ENCODE assay signal across 8 cellular contexts in genomic region chr19:57746580-57747471, GRCh38. TPM values are rescaled to one million over a fixed set of nuclear protein-coding genes. Genes with fewer than 3 reads are reported as not detected.
DNase-seq lines count a peak whose midpoint lies in the region; ATAC-seq and TF ChIP-seq lines count a peak whose summit lies in the region.

ZNF776 (plus strand) TSS chr19:57746815; CDS start chr19:57747059, 244 bp downstream.

- peaks cover 40% of the 10 kb centered on the region for H3K79me2 ChIP-seq in hepatocyte

- H3K27me3 ChIP-seq in hepatocyte (no peaks in the 10 kb centered on the region), rectal smooth muscle tissue (ENCODE audit: control insufficient read depth, insufficient read depth, low read length) (no peaks in the 10 kb centered on the region), aorta (ENCODE audit: control insufficient read depth in 1 of 2, insufficient read depth in 2 of 2, low read length in 1 of 2) (no peaks in the 10 kb centered on the region)

- no peaks in the 10 kb centered on the region for H3K36me3 ChIP-seq in hepatocyte (replicated peaks; ENCODE audit: insufficient read depth, low read depth)
- peaks cover 32% of the 10 kb centered on the region for H3K36me3 ChIP-seq in rectal smooth muscle tissue (ENCODE audit: control insufficient read depth, insufficient read depth, low read length)
- H3K36me3 ChIP-seq in aorta (ENCODE audit: control insufficient read depth in 1 of 2, insufficient read depth in 2 of 2, low read length in 1 of 2): peaks cover 10 to 15% of the 10 kb centered on the region in 2 donors

- H3K27ac ChIP-seq in hepatocyte (peak within 1 kb of the TSS; percentile 90), rectal smooth muscle tissue (ENCODE audit: low read depth, low read length) (peak within 1 kb of the TSS; percentile 83), aorta (ENCODE audit: low read depth in 1 of 2, low read length in 2 of 2) (no peak within 1 kb of the TSS)

- no peak for TF ChIP-seq CTCF in hepatocyte (IDR thresholded peaks at IDR 0.05; ENCODE audit: poor library complexity)

- intact Hi-C loops in aorta (cut with DNase I): loop anchor here in 1 of 2 donors (5.0 kb wide), 1 partner anchor 405 kb away; the partner anchor contains the start of gene ZNF329

- H3K9me2 ChIP-seq in hepatocyte (replicated peaks; ENCODE audit: insufficient read depth): no peaks in the 10 kb centered on the region

- TF ChIP-seq POLR2A in GM18505 (IDR thresholded peaks at IDR 0.05; ENCODE audit: borderline replicate concordance, extremely low read depth, insufficient read depth, insufficient read length): peak; percentile 85

- H2AFZ ChIP-seq in hepatocyte: peak within 1 kb of the TSS; percentile 67

- DNase-seq in NCI-H1694 treated with DMSO at 0.1 percent for 48 hours (lab: John Stamatoyannopoulos, UW) (peak; percentile 88), T-helper 2 cell (peak; percentile 26 to 96 (median 69)), astrocyte of the hippocampus (ENCODE audit: low read depth, low spot score) (peak; percentile 95), hepatocyte (ENCODE audit: low spot score) (peak; percentile 93), aorta (peak; percentile 87)

- peak within 1 kb of the TSS; percentile 95 for H3K9ac ChIP-seq in rectal smooth muscle tissue (ENCODE audit: low read length)

- H3K4me1 ChIP-seq in hepatocyte (ENCODE audit: insufficient read depth) (peaks cover 14% of the 10 kb centered on the region), rectal smooth muscle tissue (ENCODE audit: control insufficient read depth, insufficient read depth, low read length) (peaks cover 11% of the 10 kb centered on the region), aorta (ENCODE audit: control insufficient read depth in 1 of 2, insufficient read depth in 2 of 2, low read length in 2 of 2) (no peaks in the 10 kb centered on the region)

- no peaks in the 10 kb centered on the region for H3K9me3 ChIP-seq in hepatocyte (ENCODE audit: low read depth)
- peaks cover 19% of the 10 kb centered on the region for H3K9me3 ChIP-seq in aorta (ENCODE audit: control insufficient read depth, low read length)

- H3K4me2 ChIP-seq in hepatocyte: peak within 1 kb of the TSS; percentile 83

- H3K4me3 ChIP-seq in hepatocyte (peak within 1 kb of the TSS; percentile 61), rectal smooth muscle tissue (ENCODE audit: low read length) (peak within 1 kb of the TSS; percentile 100), aorta (ENCODE audit: low read length in 2 of 2) (peak within 1 kb of the TSS; percentile 11 to 96)

- WGBS in hepatocyte (ENCODE audit: low lambda C conversion rate, missing lambda C conversion rate): 3% methylated on average over 51 of the region's 51 CpGs
- WGBS in aorta, 2 donors: 1% methylated on average over 50 to 51 of the region's 51 CpGs

- no peaks in the 10 kb centered on the region for H4K20me1 ChIP-seq in hepatocyte (ENCODE audit: insufficient read depth, poor library complexity, severe bottlenecking)

- ATAC-seq in GM18505 (IDR thresholded peaks at IDR 0.05; ENCODE audit: unreplicated experiment) (peak; percentile 92), HG02938 (IDR thresholded peaks at IDR 0.05; ENCODE audit: unreplicated experiment) (peak; percentile 97), aorta (ENCODE audit: low FRiP score) (peak; percentile 94)

RNA-seq across cellular contexts. Expression of gene ZNF776, which starts in this region (rescaled TPM):
- total RNA-seq in hepatocyte: 10.3 and 11.4 TPM in 2 replicates
- polyA plus RNA-seq in hepatocyte: 8.2 and 10.6 TPM in 2 replicates
- 10 to 100 TPM in 1 of 2 donors, 1 to 10 TPM in 1; 7.8 to 13.6 TPM for total RNA-seq in aorta
- 1 to 10 TPM; 4.8 to 5.4 TPM for polyA plus RNA-seq in aorta

Comparison
In these comparisons a context has a peak if more than half of its experiments do, and no peak if none do; other contexts are left out.
1. H3K27ac ChIP-seq: peak in hepatocyte (single experiment) and rectal smooth muscle tissue (single experiment); none in aorta (0 of 2).
2. Peak in every context shown above with its lines, with median percentiles within 50 percentile points of each other: ATAC-seq, DNase-seq and H3K4me3 ChIP-seq.